ENCODE assay signal across 18 cellular contexts in the genomic region with DNA sequence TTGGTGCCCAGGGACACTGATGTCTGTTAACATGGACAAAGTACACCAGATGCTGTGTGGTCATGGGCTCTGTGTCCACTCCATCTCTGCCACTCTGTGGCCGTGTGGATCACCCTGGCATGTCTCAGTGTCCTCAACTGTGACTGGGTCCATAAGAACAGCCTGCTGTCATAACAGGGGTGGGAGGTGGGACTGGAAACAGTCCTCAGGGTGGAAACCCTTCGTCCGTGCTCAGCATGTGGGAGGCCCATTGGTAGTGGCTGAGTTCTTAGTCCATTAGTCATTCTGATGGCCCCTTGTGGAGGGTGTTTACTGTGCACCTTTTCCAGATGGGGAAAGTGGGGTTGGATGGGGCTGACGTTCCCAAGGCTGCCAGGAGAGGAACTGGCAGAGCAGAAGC. TPM values are rescaled to one million over a fixed set of nuclear protein-coding genes. Genes with fewer than 3 reads are reported as not detected.
DNase-seq lines count a peak whose midpoint lies in the region; ATAC-seq, FAIRE-seq and TF ChIP-seq lines count a peak whose summit lies in the region.
"Had no signal": no experiment of that assay in that cellular context is flagged by ENCODE, and none has a peak within 500 bp of the region (broad histone marks: within the 10 kb centered on the region; RNA-seq: fewer than 3 reads in every experiment).

No MANE protein-coding gene starts in this region.

- TF ChIP-seq CTCF in PC-3 (conservative IDR thresholded peaks at IDR 0.05; ENCODE audit: low read depth, low read length) = no peak
- TF ChIP-seq CTCF in coronary artery (IDR thresholded peaks at IDR 0.05) = no peak
- TF ChIP-seq CTCF in smooth muscle cell (IDR thresholded peaks at IDR 0.05; ENCODE audit: borderline replicate concordance, insufficient read depth, poor library complexity, severe bottlenecking) = no peak

- no TSS peak for BruUV-seq in PC-3 (replicated peaks; lab: Mats Ljungman, UMichigan)

- H3K4me3 ChIP-seq in PC-3 (ENCODE audit: low read length) (no peak overlapping the region), coronary artery (no peak overlapping the region), smooth muscle cell (no peak overlapping the region)
- H3K4me3 ChIP-seq: pancreas had no signal

- H3K4me2 ChIP-seq in PC-3 (ENCODE audit: low read length) = no peak overlapping the region
- H3K4me2 ChIP-seq in smooth muscle cell = peak overlapping the region; percentile 61

- no peaks in the 10 kb centered on the region for H4K20me1 ChIP-seq in PC-3 (ENCODE audit: low read length)
- H4K20me1 ChIP-seq in smooth muscle cell (ENCODE audit: low read depth) = peaks cover 28% of the 10 kb centered on the region

- no peak overlapping the region for H2AFZ ChIP-seq in PC-3 (ENCODE audit: low read length)
- no peak overlapping the region for H2AFZ ChIP-seq in smooth muscle cell (ENCODE audit: low read depth)

- POLR2A ChIA-PET in PC-3 (lab: Charles Lee; ENCODE audit: unreplicated experiment) = no interaction called here

- DNase-seq in H54 (ENCODE audit: insufficient read length, low spot score) (peak; percentile 50), PC-3 (no peak), coronary artery (ENCODE audit: low spot score) (peak; percentile 40), smooth muscle cell (lab: John Stamatoyannopoulos, UW; ENCODE audit: unreplicated experiment) (no peak), NCI-H187 (lab: John Stamatoyannopoulos, UW) (no peak), DMS53 treated with DMSO at 0.1 percent for 48 hours (lab: John Stamatoyannopoulos, UW; ENCODE audit: unreplicated experiment) (no peak)
- DNase-seq: activated CD4-positive, alpha-beta T cell treated with anti-CD3 and anti-CD28 coated beads, Interleukin-2, amount 50 U/mL, for 48 hours; activated naive CD8-positive, alpha-beta T cell treated with anti-CD3 and anti-CD28 coated beads, Interleukin-2, amount 50 U/mL, for 24 hours; activated T-cell treated with anti-CD3 and anti-CD28 coated beads, Interleukin-2, amount 50 U/mL, for 72 hours; CD4-positive, CD25-positive, alpha-beta regulatory T cell; DND-41; NCI-H1694; pancreas; small intestine had no signal

- H3K9me2 ChIP-seq in PC-3 (replicated peaks; ENCODE audit: low read length) = no peaks in the 10 kb centered on the region

- H3K27ac ChIP-seq in PC-3 (ENCODE audit: low read length) (no peak overlapping the region), coronary artery (no peak overlapping the region), smooth muscle cell (ENCODE audit: low read depth) (peak overlapping the region; percentile 28)
- H3K27ac ChIP-seq: pancreas had no signal

- H3K36me3 ChIP-seq in PC-3 (ENCODE audit: low read depth, low read length) = no peaks in the 10 kb centered on the region
- H3K36me3 ChIP-seq in smooth muscle cell (ENCODE audit: low read depth) = no peaks in the 10 kb centered on the region

- no peaks in the 10 kb centered on the region for H3K4me1 ChIP-seq in PC-3 (ENCODE audit: insufficient read depth, low read length)
- H3K4me1 ChIP-seq in smooth muscle cell (ENCODE audit: low read depth) = no peaks in the 10 kb centered on the region
- H3K4me1 ChIP-seq: pancreas had no signal

- 30% methylated on average over 4 of the region's 4 CpGs for WGBS in smooth muscle cell (ENCODE audit: low lambda C conversion rate)

- H3K27me3 ChIP-seq in PC-3 (ENCODE audit: low read length) = no peaks in the 10 kb centered on the region
- no peaks in the 10 kb centered on the region for H3K27me3 ChIP-seq in smooth muscle cell (ENCODE audit: low read depth)
- H3K27me3 ChIP-seq: pancreas had no signal

- H3F3A ChIP-seq in PC-3 (ENCODE audit: low read length, unreplicated experiment) (no peaks in the 10 kb centered on the region), smooth muscle cell (ENCODE audit: low read depth) (no peaks in the 10 kb centered on the region)

- intact Hi-C loops in PC-3 (cut with micrococcal nuclease) = no loop called here

- no peaks in the 10 kb centered on the region for H3K79me2 ChIP-seq in PC-3 (ENCODE audit: low read length)
- H3K79me2 ChIP-seq in smooth muscle cell (ENCODE audit: low read depth) = no peaks in the 10 kb centered on the region

- peak; percentile 33; the same call in 1 of the 2 replicates for ATAC-seq in PC-3
- ATAC-seq in GM18502 (IDR thresholded peaks at IDR 0.05; ENCODE audit: poor library complexity, unreplicated experiment) = no peak
- ATAC-seq: activated naive CD8-positive, alpha-beta T cell treated with anti-CD3 and anti-CD28 coated beads, Interleukin-2, amount 50 U/mL, for 24 hours; activated T-cell treated with anti-CD3 and anti-CD28 coated beads, Interleukin-2, amount 50 U/mL, for 72 hours; pancreas had no signal

- CTCF ChIA-PET in PC-3 (lab: Charles Lee) = no interaction called here

- TF ChIP-seq POLR2A in H54 (IDR thresholded peaks at IDR 0.05; ENCODE audit: low read depth, low read length) = no peak

- no peaks in the 10 kb centered on the region for H3K9me3 ChIP-seq in PC-3 (ENCODE audit: low read length)
- H3K9me3 ChIP-seq in smooth muscle cell (replicated peaks; ENCODE audit: low read depth) = no peaks in the 10 kb centered on the region
- H3K9me3 ChIP-seq: pancreas had no signal

- FAIRE-seq in H54 (lab: Jason Lieb, UNC) = peak; percentile 75
- FAIRE-seq: endometrium, pancreas, small intestine had no signal

- H3K9ac ChIP-seq in PC-3 (ENCODE audit: low read length) (no peak overlapping the region), smooth muscle cell (ENCODE audit: low read depth) (no peak overlapping the region)

RNA-seq across cellular contexts. Expression of gene FLYWCH2, which starts 12.8 kb away (rescaled TPM):
- total RNA-seq in PC-3 (2014; rRNA removed) (92.0 and 100 TPM in 2 replicates), smooth muscle cell (31.7 and 44.6 TPM in 2 replicates)
- 49.3 and 52.7 TPM in 2 replicates for polyA plus RNA-seq in smooth muscle cell

RNA-seq across cellular contexts. Expression of gene FLYWCH1, which starts 15.9 kb away (rescaled TPM):
- total RNA-seq in PC-3 (2014; rRNA removed) = 41.4 and 54.7 TPM in 2 replicates
- total RNA-seq in smooth muscle cell = 13.5 and 26.1 TPM in 2 replicates
- polyA plus RNA-seq in smooth muscle cell = 26.0 and 26.4 TPM in 2 replicates

RNA-seq across cellular contexts. Expression of gene PRSS22, which starts 37.8 kb away (rescaled TPM):
- total RNA-seq in PC-3 (2014; rRNA removed) (36.9 and 42.5 TPM in 2 replicates), smooth muscle cell (2.2 TPM in 1 of 2 replicates, not detected in the other)
- 0.79 and 3.7 TPM in 2 replicates for polyA plus RNA-seq in smooth muscle cell
- total RNA-seq: CD4-positive, CD25-positive, alpha-beta regulatory T cell; myocyte; NCI-H460 had no signal
- polyA plus RNA-seq: CD4-positive, CD25-positive, alpha-beta regulatory T cell had no signal

Comparison
In these comparisons a context has a peak if more than half of its experiments do, and no peak if none do; other contexts are left out.
1. DNase-seq: peak in H54 (single experiment) and coronary artery (single experiment); none in PC-3 (single experiment), smooth muscle cell (single experiment), NCI-H187 (0 of 2) and DMS53 treated with DMSO at 0.1 percent for 48 hours (single experiment).
2. RNA of gene PRSS22, which starts 37.8 kb away (total RNA-seq): 36.9 to 42.5 TPM in PC-3; 2.2 TPM in smooth muscle cell; every median in the first group is over 10 times any median in the second.